26 cellular contexts compared by ENCODE assay signal in the genomic region with DNA sequence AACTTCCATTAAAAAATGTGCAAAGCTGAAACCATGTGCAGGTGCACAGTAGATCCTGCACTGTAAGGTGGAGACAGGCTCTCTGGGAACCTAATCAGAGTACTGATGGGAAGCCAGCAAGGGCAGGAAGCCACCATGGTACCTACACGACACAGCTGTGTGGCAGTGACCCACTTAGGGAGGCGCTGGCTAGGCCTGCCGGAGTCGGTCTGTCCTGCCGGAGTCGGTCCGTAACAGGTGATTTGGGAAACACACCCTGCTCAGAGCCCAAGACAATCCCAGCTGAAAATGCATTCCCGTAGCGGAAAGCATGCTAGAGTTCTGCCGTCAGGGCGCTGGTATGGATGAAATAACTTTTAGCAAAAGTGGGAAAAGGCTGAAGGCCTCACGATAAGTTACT.
"Had no signal": no experiment of that assay in that cellular context is flagged by ENCODE, and none has a peak within 500 bp of the region (broad histone marks: within the 10 kb centered on the region; RNA-seq: fewer than 3 reads in every experiment).

No MANE protein-coding gene starts in this region.

- H3K27me3 ChIP-seq: brain microvascular endothelial cell, MG63, Peyer's patch, SJSA1 had no signal

- ATAC-seq: activated T-cell treated with anti-CD3 and anti-CD28 coated beads, Interleukin-2, amount 50 U/mL, for 4 hours; activated T-helper 17 cell treated with anti-CD3 and anti-CD28 coated beads, Interleukin-2, amount 50 U/mL, for 72 hours; SK-N-SH treated with all-trans-retinoic acid at 6 μM for 48 hours had no signal

- H3K27ac ChIP-seq: brain microvascular endothelial cell, Peyer's patch, SJSA1 had no signal

- H3K4me1 ChIP-seq: Peyer's patch, SJSA1 had no signal

- H3K9me3 ChIP-seq: MG63, Peyer's patch, SJSA1 had no signal

- H3K4me3 ChIP-seq: MG63, Peyer's patch, SJSA1 had no signal

- DNase-seq: activated B cell treated with CpG ODN at 0.5 μM for 24 hours; activated CD4-positive, alpha-beta memory T cell treated with anti-CD3 and anti-CD28 coated beads for 36 hours; activated CD4-positive, alpha-beta T cell treated with anti-CD3 and anti-CD28 coated beads for 1 hour; activated CD4-positive, alpha-beta T cell treated with anti-CD3 and anti-CD28 coated beads, Interleukin-2, amount 10 ng/mL, durations not matched to agents 24 days and 14 days; activated CD8-positive, alpha-beta memory T cell treated with anti-CD3 and anti-CD28 coated beads for 24 hours; activated gamma-delta T cell; activated naive CD4-positive, alpha-beta T cell treated with anti-CD3 and anti-CD28 coated beads for 36 hours; activated T-cell treated with anti-CD3 and anti-CD28 coated beads, Interleukin-2, amount 50 U/mL, for 4 hours; amygdala; brain microvascular endothelial cell; caudate nucleus; MG63; NCI-H1105; NCI-H1436; NCI-H1694 treated with DMSO at 0.1 percent for 48 hours; NCI-H2029 treated with DMSO at 0.1 percent for 48 hours; NCI-H345; NCI-H510A; NCI-H526 treated with DMSO at 0.1 percent for 48 hours; NCI-H82; Peyer's patch; SHP77; SW 1271 had no signal
